Comparison of ENCODE assay signal across 17 cellular contexts in the genomic region with DNA sequence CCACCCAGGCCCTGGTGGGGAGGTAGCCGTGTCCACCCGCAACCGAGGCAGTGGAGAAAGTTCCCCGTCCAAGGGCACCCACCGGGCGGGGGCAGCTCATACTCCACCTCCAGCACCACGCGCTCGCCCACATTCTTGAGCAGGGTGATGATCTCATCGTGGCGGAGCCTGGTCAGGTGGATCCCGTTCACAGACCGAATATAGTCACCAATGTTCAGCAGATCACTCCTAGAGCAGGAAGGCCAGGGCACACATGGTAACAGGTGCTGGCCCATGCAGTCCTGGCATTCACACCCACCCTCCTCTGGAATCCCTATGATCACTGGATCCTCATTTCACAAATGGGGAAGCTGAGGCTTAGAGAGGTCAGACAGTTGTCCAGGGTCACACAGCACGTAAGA. TPM values are rescaled to one million over a fixed set of nuclear protein-coding genes. Genes with fewer than 3 reads are reported as not detected.
DNase-seq lines count a peak whose midpoint lies in the region; ATAC-seq, FAIRE-seq and TF ChIP-seq lines count a peak whose summit lies in the region.
"Had no signal": no experiment of that assay in that cellular context is flagged by ENCODE, and none has a peak within 500 bp of the region (broad histone marks: within the 10 kb centered on the region; RNA-seq: fewer than 3 reads in every experiment).

No MANE protein-coding gene starts in this region.

- no peak overlapping the region for H3K27ac Mint-ChIP-seq in H9
- peak overlapping the region; percentile 56 for H3K27ac Mint-ChIP-seq in astrocyte (ENCODE audit: unreplicated experiment)
- H3K27ac Mint-ChIP-seq: activated CD4-positive, alpha-beta T cell treated with anti-CD3 and anti-CD28 coated beads for 36 hours; activated naive CD8-positive, alpha-beta T cell had no signal

- H3K27ac ChIP-seq in H9 (ENCODE audit: insufficient read length, low read depth, low read length) (no peak overlapping the region), astrocyte (ENCODE audit: low read depth, low read length) (no peak overlapping the region)

- DNase-seq in H9 (peak; percentile 20), astrocyte (ENCODE audit: low read depth) (no peak), left ventricle myocardium superior (peak; percentile 82), posterior vena cava (ENCODE audit: low spot score) (peak; percentile 76), ureter (ENCODE audit: low spot score) (no peak)
- DNase-seq in stimulated activated CD4-positive, alpha-beta T cell treated with anti-CD3 and anti-CD28 coated beads, Interleukin-15, amount 100 ng/mL, for 24 hours = no peak
- DNase-seq: activated CD4-positive, alpha-beta T cell treated with anti-CD3 and anti-CD28 coated beads for 36 hours; effector CD4-positive, alpha-beta T cell; H7; naive B cell; NCI-H2029; NCI-H526 had no signal

- ATAC-seq in left ventricle myocardium superior = peak; percentile 74
- no peak for ATAC-seq in GM21576 (IDR thresholded peaks at IDR 0.05; ENCODE audit: unreplicated experiment)
- no peak for ATAC-seq in HG03378 (IDR thresholded peaks at IDR 0.05; ENCODE audit: unreplicated experiment)
- ATAC-seq: activated CD4-positive, alpha-beta T cell treated with anti-CD3 and anti-CD28 coated beads for 36 hours had no signal

- no peak overlapping the region for H2AK5ac ChIP-seq in H9 (ENCODE audit: insufficient read length, low read length)

- H4K20me1 ChIP-seq in H9 (ENCODE audit: control insufficient read depth, insufficient read depth, insufficient read length) (no peaks in the 10 kb centered on the region), astrocyte (ENCODE audit: insufficient read depth, low read length) (no peaks in the 10 kb centered on the region)

- no peaks in the 10 kb centered on the region for H3K36me3 ChIP-seq in astrocyte (ENCODE audit: insufficient read depth, low read length)
- H3K36me3 ChIP-seq: prostate gland had no signal

- H2BK15ac ChIP-seq in H9 (ENCODE audit: low read depth, low read length) = no peak overlapping the region

- no peak overlapping the region for H2BK12ac ChIP-seq in H9 (ENCODE audit: insufficient read length, low read depth, low read length)

- H3K27me3 Mint-ChIP-seq in H9 (ENCODE audit: low read depth) (peaks cover 1% of the 10 kb centered on the region), astrocyte (ENCODE audit: low read depth, unreplicated experiment) (peaks cover 21% of the 10 kb centered on the region)

- no peaks in the 10 kb centered on the region for H3K79me2 ChIP-seq in H9 (ENCODE audit: insufficient read depth, low read length)
- H3K79me2 ChIP-seq in astrocyte (ENCODE audit: insufficient read depth, low read length) = no peaks in the 10 kb centered on the region

- H3K9me3 Mint-ChIP-seq in H9 = no peaks in the 10 kb centered on the region
- H3K9me3 Mint-ChIP-seq in astrocyte (ENCODE audit: unreplicated experiment) = no peaks in the 10 kb centered on the region
- H3K9me3 Mint-ChIP-seq: naive B cell had no signal

- no peak overlapping the region for H3K4me3 Mint-ChIP-seq in H9
- no peak overlapping the region for H3K4me3 Mint-ChIP-seq in astrocyte (ENCODE audit: unreplicated experiment)
- H3K4me3 Mint-ChIP-seq: activated CD4-positive, alpha-beta T cell treated with anti-CD3 and anti-CD28 coated beads for 36 hours; activated naive CD8-positive, alpha-beta T cell; naive B cell had no signal

- no peaks in the 10 kb centered on the region for H3K79me1 ChIP-seq in H9 (ENCODE audit: insufficient read depth, low read depth, low read length, poor library complexity, severe bottlenecking)

- H3K27me3 ChIP-seq in H9 (ENCODE audit: insufficient read depth, low read length) = no peaks in the 10 kb centered on the region
- H3K27me3 ChIP-seq in astrocyte (ENCODE audit: insufficient read depth, low read length) = peaks cover 15% of the 10 kb centered on the region

- H3K23ac ChIP-seq in H9 (ENCODE audit: insufficient read length, low read depth, low read length) = no peak overlapping the region

- TF ChIP-seq CTCF in H9 (conservative IDR thresholded peaks at IDR 0.05) = no peak
- TF ChIP-seq CTCF in astrocyte (IDR thresholded peaks at IDR 0.05; ENCODE audit: insufficient read depth, low read depth, low read length) = no peak

- H3K9me3 ChIP-seq in H9 (ENCODE audit: control insufficient read depth, low read depth, low read length) = no peaks in the 10 kb centered on the region
- no peaks in the 10 kb centered on the region for H3K9me3 ChIP-seq in astrocyte (ENCODE audit: insufficient read depth, low read depth, low read length)
- H3K9me3 ChIP-seq: prostate gland had no signal

- H3K4me1 ChIP-seq in H9 (ENCODE audit: insufficient read depth, low read length) (no peaks in the 10 kb centered on the region), astrocyte (ENCODE audit: insufficient read depth, low read length) (no peaks in the 10 kb centered on the region)
- H3K4me1 ChIP-seq: prostate gland had no signal

- WGBS in H9 (ENCODE audit: extremely low coverage, insufficient read length, low lambda C conversion rate) = no CpG with 5 or more reads among the region's 14 CpGs

- no peak overlapping the region for H4K8ac ChIP-seq in H9 (replicated peaks; ENCODE audit: insufficient read length, low read depth, low read length)

- H2BK5ac ChIP-seq in H9 (ENCODE audit: insufficient read length, low read length) = no peak overlapping the region

- H2BK20ac ChIP-seq in H9 (ENCODE audit: low read depth, low read length, poor library complexity, severe bottlenecking) = no peak overlapping the region

- intact Hi-C loops in left ventricle myocardium superior (cut with micrococcal nuclease) (no loop called here), posterior vena cava (cut with DNase I) (no loop called here)

- H2AFZ ChIP-seq in H9 (ENCODE audit: low read length) = no peak overlapping the region
- H2AFZ ChIP-seq in astrocyte (ENCODE audit: low read depth, low read length) = no peak overlapping the region

- peaks cover 12 to 18% of the 10 kb centered on the region in 2 experiments for H3K4me1 Mint-ChIP-seq in H9
- peaks cover 14% of the 10 kb centered on the region for H3K4me1 Mint-ChIP-seq in astrocyte (ENCODE audit: low read depth, unreplicated experiment)
- H3K4me1 Mint-ChIP-seq: activated CD4-positive, alpha-beta T cell treated with anti-CD3 and anti-CD28 coated beads for 36 hours; naive B cell had no signal

- no peak overlapping the region; the same call in 1 of the 2 replicates for H3K14ac ChIP-seq in H9 (ENCODE audit: insufficient read depth, low read length)

- H3K18ac ChIP-seq in H9 (ENCODE audit: insufficient read length, low read depth, low read length) = no peak overlapping the region

- no peak overlapping the region for H3K4ac ChIP-seq in H9 (ENCODE audit: low read depth, low read length)

- H3T11ph ChIP-seq in H9 (ENCODE audit: low read length) = no peak overlapping the region

- H3K56ac ChIP-seq in H9 (ENCODE audit: insufficient read length, low read depth, low read length) = no peak overlapping the region

- no peak overlapping the region for H3K9ac ChIP-seq in H9 (ENCODE audit: extremely low read depth, insufficient read length, low read length)
- no peak overlapping the region for H3K9ac ChIP-seq in astrocyte (ENCODE audit: low read length)

- no peaks in the 10 kb centered on the region; a peak in 1 of 7 replicates for H3K36me3 Mint-ChIP-seq in H9 (ENCODE audit: insufficient read depth in 1 of 3, low read depth in 3 of 3)
- H3K36me3 Mint-ChIP-seq in astrocyte (ENCODE audit: low read depth, unreplicated experiment) = peaks cover 2% of the 10 kb centered on the region
- H3K36me3 Mint-ChIP-seq: activated naive CD8-positive, alpha-beta T cell; naive B cell had no signal

- no peak overlapping the region for H4K5ac ChIP-seq in H9 (ENCODE audit: insufficient read length, low read depth, low read length)

- no peaks in the 10 kb centered on the region for H3K23me2 ChIP-seq in H9 (ENCODE audit: insufficient read length, low read depth, low read length, poor library complexity, severe bottlenecking)

- H4K91ac ChIP-seq in H9 (ENCODE audit: insufficient read length, low read depth, low read length) = no peak overlapping the region

- no peak overlapping the region for H3K4me3 ChIP-seq in astrocyte (ENCODE audit: insufficient read depth, low read depth, low read length)
- H3K4me3 ChIP-seq: prostate gland had no signal

- H3K4me2 ChIP-seq in H9 (ENCODE audit: insufficient read depth, insufficient read length, low read length) (no peak overlapping the region), astrocyte (ENCODE audit: low read length) (no peak overlapping the region)

- FAIRE-seq in astrocyte (lab: Jason Lieb, UNC) = no peak
- FAIRE-seq: GM12891 had no signal

- H2BK120ac ChIP-seq in H9 (ENCODE audit: low read depth, low read length, poor library complexity, severe bottlenecking) = no peak overlapping the region

RNA-seq across cellular contexts. Expression of a gene that starts 15.8 kb away (rescaled TPM):
- 3.1 and 3.2 TPM in 2 replicates for total RNA-seq in H9 (2021)
- total RNA-seq in astrocyte = 3.1 and 3.3 TPM in 2 replicates
- total RNA-seq in left ventricle myocardium superior = 37.0 TPM
- total RNA-seq in posterior vena cava = 1 to 10 TPM; 3.7 to 3.9 TPM
- 2.3 TPM for total RNA-seq in ureter
- total RNA-seq: activated CD4-positive, alpha-beta T cell treated with anti-CD3 and anti-CD28 coated beads for 36 hours had no signal

Comparison
In these comparisons a context has a peak if more than half of its experiments do, and no peak if none do; other contexts are left out.
1. DNase-seq: peak in H9 (single experiment), left ventricle myocardium superior (single experiment) and posterior vena cava (single experiment); none in astrocyte (single experiment), ureter (single experiment) and stimulated activated CD4-positive, alpha-beta T cell treated with anti-CD3 and anti-CD28 coated beads, Interleukin-15, amount 100 ng/mL, for 24 hours (single experiment).